ENCODE assay signal across 14 cellular contexts in genomic region chr1:19080715-19081114, GRCh38.
DNase-seq lines count a peak whose midpoint lies in the region; ATAC-seq and TF ChIP-seq lines count a peak whose summit lies in the region.
"Had no signal": no experiment of that assay in that cellular context is flagged by ENCODE, and none has a peak within 500 bp of the region (broad histone marks: within the 10 kb centered on the region; RNA-seq: fewer than 3 reads in every experiment).

No MANE protein-coding gene starts in this region.

- TF ChIP-seq CTCF in colonic mucosa (IDR thresholded peaks at IDR 0.05) (no peak), GM23338 (conservative IDR thresholded peaks at IDR 0.05; ENCODE audit: low read depth in 2 of 2) (no peak)

- peak overlapping the region; percentile 11 for H3K4me3 ChIP-seq in right cardiac atrium (ENCODE audit: low read length)
- H3K4me3 ChIP-seq in colonic mucosa = no peak overlapping the region
- H3K4me3 ChIP-seq in mononuclear cell (ENCODE audit: low read length) = peak overlapping the region; percentile 34
- H3K4me3 ChIP-seq in GM23338 = no peak overlapping the region
- H3K4me3 ChIP-seq: dorsolateral prefrontal cortex, tibial artery had no signal

- H3K27ac ChIP-seq in right cardiac atrium (ENCODE audit: low read length) (peak overlapping the region; percentile 72), colonic mucosa (peak overlapping the region; percentile 60), GM23338 (ENCODE audit: low read depth) (no peak overlapping the region)
- H3K27ac ChIP-seq: tibial artery had no signal

- no peaks in the 10 kb centered on the region for H3K4me1 Mint-ChIP-seq in GM23338

- no peaks in the 10 kb centered on the region for H3F3A ChIP-seq in GM23338 (replicated peaks; ENCODE audit: low read depth)

- DNase-seq in right cardiac atrium (no peak), left ventricle myocardium superior (no peak), colonic mucosa (no peak), NCI-H446 treated with DMSO at 0.1 percent for 48 hours (lab: John Stamatoyannopoulos, UW) (no peak), GM23338 (ENCODE audit: low spot score) (no peak), putamen (ENCODE audit: low spot score) (no peak)
- DNase-seq: activated naive CD4-positive, alpha-beta T cell treated with anti-CD3 and anti-CD28 coated beads, Interleukin-2, amount 10 ng/mL, durations not matched to agents 7 days and 5 days; BE2C; dorsolateral prefrontal cortex; NCI-H2171 treated with DMSO at 0.1 percent for 48 hours had no signal

- no peak overlapping the region for H3K27ac Mint-ChIP-seq in GM23338
- H3K27ac Mint-ChIP-seq: activated naive CD4-positive, alpha-beta T cell treated with anti-CD3 and anti-CD28 coated beads, Interleukin-2, amount 10 ng/mL, durations not matched to agents 7 days and 5 days had no signal

- H3K9me2 ChIP-seq in GM23338 (ENCODE audit: insufficient read depth) = no peaks in the 10 kb centered on the region

- ATAC-seq in right cardiac atrium (no peak), left ventricle myocardium superior (no peak), GM23338 (no peak), GM21737 (IDR thresholded peaks at IDR 0.05; ENCODE audit: unreplicated experiment) (no peak)

- H3K27me3 ChIP-seq in right cardiac atrium (ENCODE audit: control insufficient read depth, insufficient read depth) (no peaks in the 10 kb centered on the region), colonic mucosa (no peaks in the 10 kb centered on the region), mononuclear cell (ENCODE audit: insufficient read depth, low read length) (no peaks in the 10 kb centered on the region), GM23338 (ENCODE audit: insufficient read depth) (no peaks in the 10 kb centered on the region)
- H3K27me3 ChIP-seq: BE2C, dorsolateral prefrontal cortex, gastroesophageal sphincter, tibial artery had no signal

- no peak overlapping the region for H2AFZ ChIP-seq in GM23338

- no peak overlapping the region for H3K9ac ChIP-seq in colonic mucosa (ENCODE audit: low read depth in 2 of 2, low read length in 2 of 2)

- peaks cover 7% of the 10 kb centered on the region for H3K27me3 Mint-ChIP-seq in GM23338 (ENCODE audit: insufficient read depth, low read depth, poor library complexity)
- H3K27me3 Mint-ChIP-seq: activated naive CD4-positive, alpha-beta T cell treated with anti-CD3 and anti-CD28 coated beads, Interleukin-2, amount 10 ng/mL, durations not matched to agents 7 days and 5 days had no signal

- no peak overlapping the region for H3K4me2 ChIP-seq in GM23338

- no peak overlapping the region for H3K4me3 Mint-ChIP-seq in GM23338
- H3K4me3 Mint-ChIP-seq: activated naive CD4-positive, alpha-beta T cell treated with anti-CD3 and anti-CD28 coated beads, Interleukin-2, amount 10 ng/mL, durations not matched to agents 7 days and 5 days had no signal

- H3K4me1 ChIP-seq in right cardiac atrium (ENCODE audit: control insufficient read depth, insufficient read depth, low read length) = peaks cover 4% of the 10 kb centered on the region
- peaks cover 14% of the 10 kb centered on the region for H3K4me1 ChIP-seq in colonic mucosa
- H3K4me1 ChIP-seq in mononuclear cell (ENCODE audit: insufficient read depth, low read length) = peaks cover 33% of the 10 kb centered on the region
- H3K4me1 ChIP-seq in GM23338 (ENCODE audit: insufficient read depth) = no peaks in the 10 kb centered on the region
- H3K4me1 ChIP-seq: BE2C, tibial artery had no signal

- H3K9me3 ChIP-seq in right cardiac atrium (ENCODE audit: control insufficient read depth, low read length) (no peaks in the 10 kb centered on the region), colonic mucosa (no peaks in the 10 kb centered on the region), mononuclear cell (ENCODE audit: low read depth, low read length) (no peaks in the 10 kb centered on the region)
- H3K9me3 ChIP-seq: BE2C, gastroesophageal sphincter, tibial artery had no signal

- H3K79me2 ChIP-seq in GM23338 (replicated peaks; ENCODE audit: insufficient read depth) = no peaks in the 10 kb centered on the region

- peaks cover 8% of the 10 kb centered on the region; the same call in 1 of the 2 replicates for H4K20me1 ChIP-seq in GM23338 (replicated peaks; ENCODE audit: insufficient read depth)

- intact Hi-C loops in right cardiac atrium (cut with DNase I) (no loop called here), left ventricle myocardium superior (cut with micrococcal nuclease) (no loop called here), colonic mucosa (cut with DNase I) (no loop called here)

- H3K9me3 Mint-ChIP-seq in GM23338 = no peaks in the 10 kb centered on the region
- H3K9me3 Mint-ChIP-seq: activated naive CD4-positive, alpha-beta T cell treated with anti-CD3 and anti-CD28 coated beads, Interleukin-2, amount 10 ng/mL, durations not matched to agents 7 days and 5 days had no signal

- H3K36me3 ChIP-seq in colonic mucosa (peaks cover 7% of the 10 kb centered on the region), GM23338 (ENCODE audit: insufficient read depth) (peaks cover 77% of the 10 kb centered on the region)

- 84% methylated on average over 3 of the region's 3 CpGs for WGBS in right cardiac atrium

- peaks cover 96% of the 10 kb centered on the region for H3K36me3 Mint-ChIP-seq in GM23338 (ENCODE audit: low read depth)

TF ChIP-seq in GM23338, 12 proteins besides CTCF, POLR2A, EP300 and RAD21:
- TF ChIP-seq ZNF114 (CRISPR knock-in tag; IDR thresholded peaks at IDR 0.05) (no peak), ZNF331 (CRISPR knock-in tag; IDR thresholded peaks at IDR 0.05; ENCODE audit: low read depth) (no peak)

Comparison
In these comparisons a context has a peak if more than half of its experiments do, and no peak if none do; other contexts are left out.
1. H3K4me3 ChIP-seq: peak in right cardiac atrium (single experiment) and mononuclear cell (single experiment); none in colonic mucosa (single experiment) and GM23338 (single experiment).